1 cellular context compared by ENCODE assay signal in genomic region chr5:149671544-149671943, GRCh38.
TF ChIP-seq lines count a peak whose summit lies in the region.

No MANE protein-coding gene starts in this region.

TF ChIP-seq in K562, 482 proteins besides CTCF, POLR2A, EP300 and RAD21 (continued from another document):
- TF ChIP-seq, protein P1, sequence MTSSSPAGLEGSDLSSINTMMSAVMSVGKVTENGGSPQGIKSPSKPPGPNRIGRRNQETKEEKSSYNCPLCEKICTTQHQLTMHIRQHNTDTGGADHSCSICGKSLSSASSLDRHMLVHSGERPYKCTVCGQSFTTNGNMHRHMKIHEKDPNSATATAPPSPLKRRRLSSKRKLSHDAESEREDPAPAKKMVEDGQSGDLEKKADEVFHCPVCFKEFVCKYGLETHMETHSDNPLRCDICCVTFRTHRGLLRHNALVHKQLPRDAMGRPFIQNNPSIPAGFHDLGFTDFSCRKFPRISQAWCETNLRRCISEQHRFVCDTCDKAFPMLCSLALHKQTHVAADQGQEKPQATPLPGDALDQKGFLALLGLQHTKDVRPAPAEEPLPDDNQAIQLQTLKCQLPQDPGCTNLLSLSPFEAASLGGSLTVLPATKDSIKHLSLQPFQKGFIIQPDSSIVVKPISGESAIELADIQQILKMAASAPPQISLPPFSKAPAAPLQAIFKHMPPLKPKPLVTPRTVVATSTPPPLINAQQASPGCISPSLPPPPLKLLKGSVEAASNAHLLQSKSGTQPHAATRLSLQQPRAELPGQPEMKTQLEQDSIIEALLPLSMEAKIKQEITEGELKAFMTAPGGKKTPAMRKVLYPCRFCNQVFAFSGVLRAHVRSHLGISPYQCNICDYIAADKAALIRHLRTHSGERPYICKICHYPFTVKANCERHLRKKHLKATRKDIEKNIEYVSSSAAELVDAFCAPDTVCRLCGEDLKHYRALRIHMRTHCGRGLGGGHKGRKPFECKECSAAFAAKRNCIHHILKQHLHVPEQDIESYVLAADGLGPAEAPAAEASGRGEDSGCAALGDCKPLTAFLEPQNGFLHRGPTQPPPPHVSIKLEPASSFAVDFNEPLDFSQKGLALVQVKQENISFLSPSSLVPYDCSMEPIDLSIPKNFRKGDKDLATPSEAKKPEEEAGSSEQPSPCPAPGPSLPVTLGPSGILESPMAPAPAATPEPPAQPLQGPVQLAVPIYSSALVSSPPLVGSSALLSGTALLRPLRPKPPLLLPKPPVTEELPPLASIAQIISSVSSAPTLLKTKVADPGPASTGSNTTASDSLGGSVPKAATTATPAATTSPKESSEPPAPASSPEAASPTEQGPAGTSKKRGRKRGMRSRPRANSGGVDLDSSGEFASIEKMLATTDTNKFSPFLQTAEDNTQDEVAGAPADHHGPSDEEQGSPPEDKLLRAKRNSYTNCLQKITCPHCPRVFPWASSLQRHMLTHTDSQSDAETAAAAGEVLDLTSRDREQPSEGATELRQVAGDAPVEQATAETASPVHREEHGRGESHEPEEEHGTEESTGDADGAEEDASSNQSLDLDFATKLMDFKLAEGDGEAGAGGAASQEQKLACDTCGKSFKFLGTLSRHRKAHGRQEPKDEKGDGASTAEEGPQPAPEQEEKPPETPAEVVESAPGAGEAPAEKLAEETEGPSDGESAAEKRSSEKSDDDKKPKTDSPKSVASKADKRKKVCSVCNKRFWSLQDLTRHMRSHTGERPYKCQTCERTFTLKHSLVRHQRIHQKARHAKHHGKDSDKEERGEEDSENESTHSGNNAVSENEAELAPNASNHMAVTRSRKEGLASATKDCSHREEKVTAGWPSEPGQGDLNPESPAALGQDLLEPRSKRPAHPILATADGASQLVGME (CRISPR knock-in tag; IDR thresholded peaks at IDR 0.05), result no peak
- TF ChIP-seq SIX5 (IDR thresholded peaks at IDR 0.05; ENCODE audit: borderline replicate concordance in 1 of 2, insufficient read depth in 1 of 2, low read depth in 1 of 2, low read length in 2 of 2), result no peak
- TF ChIP-seq ZNF639 (CRISPR knock-in tag; conservative IDR thresholded peaks at IDR 0.05 in 1 of 2, IDR thresholded peaks at IDR 0.05 in 1 of 2), result no peak
- TF ChIP-seq POLR2B (IDR thresholded peaks at IDR 0.05; ENCODE audit: low read depth, partially characterized antibody), result no peak
- no peak for TF ChIP-seq ZKSCAN1 (IDR thresholded peaks at IDR 0.05; ENCODE audit: low read depth, low read length)
- no peak for TF ChIP-seq NRF1 (conservative IDR thresholded peaks at IDR 0.05 in 1 of 2, IDR thresholded peaks at IDR 0.05 in 1 of 2)
- no peak for TF ChIP-seq MCM2 (IDR thresholded peaks at IDR 0.05; ENCODE audit: low read depth)
- TF ChIP-seq FOS (IDR thresholded peaks at IDR 0.05; ENCODE audit: extremely low read depth, insufficient read length), result no peak
- no peak for TF ChIP-seq SMARCB1 (IDR thresholded peaks at IDR 0.05; ENCODE audit: insufficient read length, low read depth)
